ENCODE assay signal across 17 cellular contexts in the genomic region with DNA sequence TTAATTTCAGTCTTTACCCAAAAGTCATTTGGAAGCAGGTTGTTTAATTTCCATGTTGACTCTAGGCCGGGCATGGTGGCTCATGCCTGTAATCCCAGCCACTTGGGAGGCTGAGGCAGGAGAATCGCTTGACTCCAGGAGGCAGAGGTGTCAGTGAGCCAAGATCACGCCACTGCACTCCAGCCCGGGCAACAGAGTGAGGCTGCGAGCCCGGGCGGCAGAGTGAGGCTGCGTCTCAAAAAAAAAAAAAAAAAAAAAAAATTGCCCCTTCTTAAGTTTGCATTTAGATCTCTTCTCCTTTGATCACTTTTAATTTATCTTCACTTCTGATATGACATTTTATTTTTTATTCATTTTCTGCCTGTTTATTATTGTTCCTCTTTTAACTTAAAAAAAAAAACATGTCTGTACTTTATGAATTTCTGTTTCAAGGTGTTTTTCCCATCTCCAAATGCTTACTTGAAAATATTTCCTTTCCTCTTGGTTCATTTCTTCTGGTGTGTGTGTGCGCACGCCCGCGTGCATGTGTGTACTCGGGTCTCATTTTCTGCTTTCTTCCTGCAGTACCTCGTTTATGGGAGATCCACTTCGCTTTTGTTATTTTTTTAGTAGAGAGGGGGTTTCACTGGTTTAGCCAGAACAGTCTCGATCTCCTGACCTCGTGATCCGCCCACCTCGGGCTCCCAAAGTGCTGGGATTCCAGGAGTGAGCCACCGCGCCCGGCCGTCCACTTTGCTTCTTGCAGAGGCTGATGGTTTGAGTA. TPM values are rescaled to one million over a fixed set of nuclear protein-coding genes. Genes with fewer than 3 reads are reported as not detected.
DNase-seq lines count a peak whose midpoint lies in the region; ATAC-seq, FAIRE-seq and TF ChIP-seq lines count a peak whose summit lies in the region.
"Not testable (repeated sequence)": the region's sequence is repeated elsewhere in the genome, so short reads cannot be mapped to it uniquely, and the experiment has no call there.
"Had no signal": no experiment of that assay in that cellular context is flagged by ENCODE, and none has a peak within 500 bp of the region (broad histone marks: within the 10 kb centered on the region; RNA-seq: fewer than 3 reads in every experiment).

No MANE protein-coding gene starts in this region.

- not testable (repeated sequence) for H3K4me1 Mint-ChIP-seq in activated CD8-positive, alpha-beta T cell treated with anti-CD3 and anti-CD28 coated beads for 36 hours (ENCODE audit: low read depth)

- not testable (repeated sequence) for H3K9ac ChIP-seq in GM23248; kidney (ENCODE audit: low read length in 2 of 2)

- 10% methylated on average over 23 of the region's 23 CpGs for WGBS in A549 (ENCODE audit: missing lambda C conversion rate)
- 39 to 47% methylated on average over 19 to 22 of the region's 23 CpGs for WGBS in GM23248 (ENCODE audit: low coverage in 1 of 2, low lambda C conversion rate in 2 of 2, missing lambda C conversion rate in 2 of 2), 2 experiments

- H3K4me1 ChIP-seq in A549; GM23248 (ENCODE audit: insufficient read depth); OCI-LY7 (ENCODE audit: insufficient read depth, low read length, poor library complexity, severe bottlenecking); kidney (ENCODE audit: control insufficient read depth in 1 of 2, insufficient read depth in 1 of 2, low read depth in 1 of 2, low read length in 2 of 2): not testable (repeated sequence)

- not testable (repeated sequence) for H3K9me2 ChIP-seq in GM23248 (ENCODE audit: insufficient read depth); OCI-LY7 (ENCODE audit: insufficient read depth, low read length)

- not testable (repeated sequence) for FAIRE-seq in A549 (lab: Jason Lieb, UNC); kidney (lab: Jason Lieb, UNC)

- not testable (repeated sequence) for TF ChIP-seq POLR2A in A549 (IDR thresholded peaks at IDR 0.05; ENCODE audit: low read length)

- not testable (repeated sequence) for H3K27ac Mint-ChIP-seq in activated CD8-positive, alpha-beta T cell treated with anti-CD3 and anti-CD28 coated beads for 36 hours

- not testable (repeated sequence) for H3K36me3 Mint-ChIP-seq in activated CD8-positive, alpha-beta T cell treated with anti-CD3 and anti-CD28 coated beads for 36 hours (ENCODE audit: low read depth)

- not testable (repeated sequence) for TF ChIP-seq CTCF in A549 (IDR thresholded peaks at IDR 0.05); OCI-LY7 (conservative IDR thresholded peaks at IDR 0.05; ENCODE audit: low read length); coronary artery (IDR thresholded peaks at IDR 0.05); kidney (IDR thresholded peaks at IDR 0.05; ENCODE audit: borderline replicate concordance, extremely low read depth, insufficient read depth); omental fat pad (IDR thresholded peaks at IDR 0.05)
- TF ChIP-seq CTCF in activated CD8-positive, alpha-beta T cell treated with anti-CD3 and anti-CD28 coated beads for 36 hours (IDR thresholded peaks at IDR 0.05), result peak; percentile 43

- peak overlapping the region; percentile 33 for H3K4me3 ChIP-seq in A549
- H3K4me3 ChIP-seq in GM23248, result peak overlapping the region; percentile 34
- not testable (repeated sequence) for H3K4me3 ChIP-seq in OCI-LY7 (ENCODE audit: low read depth, low read length, poor library complexity, severe bottlenecking); kidney (ENCODE audit: low read length in 2 of 2)
- peak overlapping the region; percentile 2 for H3K4me3 ChIP-seq in coronary artery

- CTCF ChIA-PET in A549 (lab: Yijun Ruan, JAX), result interaction anchor here (0.7 to 2.0 kb wide), 24 partner anchors 11 to 452 kb away, joined by 3 to 36 read pairs (median 4); partner anchors contain the start of gene KCNC3
- CTCF ChIA-PET in OCI-LY7 (lab: Charles Lee; ENCODE audit: unreplicated experiment), result not testable (repeated sequence)
- CTCF ChIA-PET in activated CD8-positive, alpha-beta T cell treated with anti-CD3 and anti-CD28 coated beads for 36 hours (lab: Charles Lee), result interaction anchor here (0.7 to 1.4 kb wide), 12 partner anchors 10 to 420 kb away, joined by 3 to 10 read pairs (median 4); no protein-coding TSS in a partner anchor

- H3K79me2 ChIP-seq in GM23248 (ENCODE audit: insufficient read depth); OCI-LY7 (ENCODE audit: insufficient read depth, low read depth, low read length): not testable (repeated sequence)

- H4K20me1 ChIP-seq in GM23248 (ENCODE audit: insufficient read depth); OCI-LY7 (ENCODE audit: insufficient read depth, low read length): not testable (repeated sequence)

- not testable (repeated sequence) for H3K36me3 ChIP-seq in GM23248 (ENCODE audit: low read depth); OCI-LY7 (ENCODE audit: insufficient read depth, low read length); kidney (ENCODE audit: control insufficient read depth in 1 of 2, insufficient read depth in 2 of 2, low read length in 2 of 2)

- TF ChIP-seq EP300 in A549 (IDR thresholded peaks at IDR 0.05), result not testable (repeated sequence)

- intact Hi-C loops in OCI-LY7 (cut with micrococcal nuclease; ENCODE audit: unreplicated experiment); activated CD8-positive, alpha-beta T cell treated with anti-CD3 and anti-CD28 coated beads for 36 hours (cut with micrococcal nuclease); kidney (cut with DNase I): not testable (repeated sequence)

- H3K4me2 ChIP-seq in A549 (peak overlapping the region; percentile 73), GM23248 (ENCODE audit: unreplicated experiment) (peak overlapping the region; percentile 37), OCI-LY7 (ENCODE audit: low read length) (peak overlapping the region; percentile 27; the same call in 1 of the 2 replicates)

- not testable (repeated sequence) for H3K9me3 ChIP-seq in A549; GM23248 (ENCODE audit: low read depth); OCI-LY7 (ENCODE audit: low read length); kidney (ENCODE audit: control insufficient read depth in 1 of 2, low read length in 2 of 2)

- not testable (repeated sequence) for H3K27ac ChIP-seq in A549; GM23248; OCI-LY7 (ENCODE audit: low read depth, low read length, poor library complexity, severe bottlenecking); coronary artery; kidney (ENCODE audit: low read depth in 2 of 2, low read length in 2 of 2)

- peak; percentile 90 to 100 for ATAC-seq in A549
- ATAC-seq in activated CD8-positive, alpha-beta T cell treated with anti-CD3 and anti-CD28 coated beads for 36 hours, result not testable (repeated sequence)
- ATAC-seq in omental fat pad (ENCODE audit: low FRiP score), result peak; percentile 54

- DNase-seq in A549 (ENCODE audit: low read depth in 1 of 2, low spot score in 1 of 2), result peak in 1 of 2 experiments; percentile 48
- DNase-seq in GM23248; OCI-LY7 (ENCODE audit: low spot score); activated CD8-positive, alpha-beta T cell treated with anti-CD3 and anti-CD28 coated beads for 36 hours; coronary artery (ENCODE audit: low spot score): not testable (repeated sequence)
- peak; percentile 80 for DNase-seq in kidney
- DNase-seq in omental fat pad (ENCODE audit: low spot score), result peak; percentile 34
- DNase-seq in stimulated activated CD8-positive, alpha-beta memory T cell treated with anti-CD3 and anti-CD28 coated beads, Interleukin-4, amount 100 ng/mL, for 48 hours, result peak; percentile 24

- H3K4me3 Mint-ChIP-seq in activated CD8-positive, alpha-beta T cell treated with anti-CD3 and anti-CD28 coated beads for 36 hours, result not testable (repeated sequence)

- peaks cover 14% of the 10 kb centered on the region; the same call in 1 of the 2 replicates for H3K27me3 ChIP-seq in GM23248 (replicated peaks; ENCODE audit: insufficient read depth)

- H3K27me3 Mint-ChIP-seq in activated CD8-positive, alpha-beta T cell treated with anti-CD3 and anti-CD28 coated beads for 36 hours, result not testable (repeated sequence)

- H2AFZ ChIP-seq in GM23248, result peak overlapping the region; percentile 47
- 0 out of 2 replicates have a peak overlapping the region, but pooled peaks have one; percentile 3 for H2AFZ ChIP-seq in OCI-LY7 (ENCODE audit: low read length)

- POLR2A ChIA-PET in A549 (lab: Yijun Ruan, JAX); OCI-LY7 (lab: Charles Lee); activated CD8-positive, alpha-beta T cell treated with anti-CD3 and anti-CD28 coated beads for 36 hours (lab: Charles Lee): not testable (repeated sequence)

- not testable (repeated sequence) for BruUV-seq in OCI-LY7 (replicated peaks; lab: Mats Ljungman, UMichigan)

- in situ Hi-C loops in GM23248 (cut with MboI), result loop anchor here (25.0 kb wide), 1 partner anchor 199 kb away; the partner anchor contains the start of genes ATF5 and NUP62

- not testable (repeated sequence) for TF ChIP-seq RAD21 in A549 (conservative IDR thresholded peaks at IDR 0.05 in 1 of 2, IDR thresholded peaks at IDR 0.05 in 1 of 2)

- H3F3A ChIP-seq in GM23248 (ENCODE audit: insufficient read depth), result not testable (repeated sequence)

- H3K9me3 Mint-ChIP-seq in activated CD8-positive, alpha-beta T cell treated with anti-CD3 and anti-CD28 coated beads for 36 hours, result not testable (repeated sequence)

TF ChIP-seq in A549, 52 proteins besides CTCF, POLR2A, EP300 and RAD21 (continues in another document):
- TF ChIP-seq RNF2 (IDR thresholded peaks at IDR 0.05; ENCODE audit: borderline replicate concordance, low read depth), result peak; percentile 72; the same call in 1 of the 2 replicates
- peak; percentile 33 for TF ChIP-seq ZFP36 (IDR thresholded peaks at IDR 0.05; ENCODE audit: borderline replicate concordance, partially characterized antibody)

RNA-seq across cellular contexts. Expression of gene IZUMO2, which starts 26.3 kb away (rescaled TPM):
- polyA plus RNA-seq in A549 (2011; rRNA removed) (not detected in 2 replicates), A549 (2017; fragmentation: RNase III; extraction: RNeasy Plus Mini Kit Qiagen cat#74134 plus additional on column Dnase treatment) (not detected in 3 replicates), GM23248 (2016; fragmentation: Nextera tagmentation; extraction: Ambion mirVana) (not detected in 2 replicates), kidney (ENCODE audit: insufficient read depth, low read depth, low replicate concordance) (not detected)
- not detected in 2 replicates for polyA plus RNA-seq in A549 (2012; cell fraction: cytosol; rRNA removed)
- polyA plus RNA-seq in A549 (2012; cell fraction: nucleus; rRNA removed), result not detected in 2 replicates
- not detected in 2 replicates for polyA minus RNA-seq in A549 (2011; rRNA and poly(A)+ RNA removed)
- total RNA-seq in GM23248 (2014; rRNA removed; shearing (Covaris generic)), result not detected in 2 replicates
- total RNA-seq in OCI-LY7 (2014; rRNA removed; shearing (Covaris generic)), result not detected in 2 replicates
- total RNA-seq in OCI-LY7 (2022) (not detected in 2 replicates), kidney (not detected), omental fat pad (not detected)
- not detected for total RNA-seq in activated CD8-positive, alpha-beta T cell treated with anti-CD3 and anti-CD28 coated beads for 36 hours
- total RNA-seq: A172; activated B cell treated with CpG ODN at 0.5 μM for 24 hours; activated T-helper 1 cell treated with anti-CD3 and anti-CD28 coated beads, Interleukin-12 subunit alpha, Interleukin-12 subunit beta, Interleukin-2, Interleukin-4 antibody, amounts not matched to agents 30 ng/mL and 10 ng/mL and 1 ng/mL, durations not matched to agents 14 hours and 24 hours and 36 hours; CD4-positive, CD25-positive, alpha-beta regulatory T cell; NCI-H460; skeletal muscle tissue; subcutaneous adipose tissue; T-helper 17 cell had no signal
- polyA plus RNA-seq: CD4-positive, CD25-positive, alpha-beta regulatory T cell; neural cell had no signal
